Comparison of ENCODE assay signal across 22 cellular contexts in genomic region chr6:105628156-105628860, GRCh38.
DNase-seq lines count a peak whose midpoint lies in the region; ATAC-seq, FAIRE-seq and TF ChIP-seq lines count a peak whose summit lies in the region.
"Had no signal": no experiment of that assay in that cellular context is flagged by ENCODE, and none has a peak within 500 bp of the region (broad histone marks: within the 10 kb centered on the region; RNA-seq: fewer than 3 reads in every experiment).

No MANE protein-coding gene starts in this region.

- H3F3A ChIP-seq in smooth muscle cell (ENCODE audit: low read depth): no peaks in the 10 kb centered on the region

- no peak; the same call in 1 of the 2 replicates for ATAC-seq in IMR-90 (ENCODE audit: low read depth)
- ATAC-seq in activated CD8-positive, alpha-beta T cell treated with anti-CD3 and anti-CD28 coated beads for 36 hours: no peak
- ATAC-seq: K562 had no signal

- H3K18ac ChIP-seq in IMR-90 (ENCODE audit: low read depth, low read length): peak overlapping the region; percentile 36; the same call in 1 of the 2 replicates

- H2AFZ ChIP-seq in IMR-90 (replicated peaks; ENCODE audit: low read length, poor library complexity): no peak overlapping the region
- peak overlapping the region; percentile 16 for H2AFZ ChIP-seq in smooth muscle cell (ENCODE audit: low read depth)

- no peaks in the 10 kb centered on the region for H3K9me3 ChIP-seq in IMR-90 (ENCODE audit: control insufficient read depth, insufficient read depth, low read length)
- H3K9me3 ChIP-seq in smooth muscle cell (replicated peaks; ENCODE audit: low read depth): no peaks in the 10 kb centered on the region
- no peaks in the 10 kb centered on the region for H3K9me3 ChIP-seq in BE2C
- H3K9me3 ChIP-seq: HAP-1, Peyer's patch had no signal

- H3K9ac ChIP-seq in IMR-90 (ENCODE audit: low read depth, low read length): no peak overlapping the region
- H3K9ac ChIP-seq in smooth muscle cell (ENCODE audit: low read depth): no peak overlapping the region

- peak overlapping the region; percentile 2 for H3K4me3 Mint-ChIP-seq in T-helper 1 cell treated with Interleukin-12 subunit alpha and Interleukin-12 subunit beta and Interleukin-4 antibody, amounts not matched to agents 30 μg/mL and 1 μg/mL, for 36 hours
- no peak overlapping the region for H3K4me3 Mint-ChIP-seq in activated CD8-positive, alpha-beta T cell treated with anti-CD3 and anti-CD28 coated beads for 36 hours
- H3K4me3 Mint-ChIP-seq: CD14-positive monocyte had no signal

- no CpG with 5 or more reads among the region's 7 CpGs for WGBS in IMR-90 (ENCODE audit: extremely low coverage in 2 of 2, insufficient read length in 1 of 2), 2 experiments
- whole genome bisulfite sequencing in smooth muscle cell (ENCODE audit: low lambda C conversion rate): 54% methylated on average over 7 of the region's 7 CpGs

- peaks cover 67% of the 10 kb centered on the region for H3K9me3 Mint-ChIP-seq in T-helper 1 cell treated with Interleukin-12 subunit alpha and Interleukin-12 subunit beta and Interleukin-4 antibody, amounts not matched to agents 30 μg/mL and 1 μg/mL, for 36 hours
- H3K9me3 Mint-ChIP-seq in activated CD8-positive, alpha-beta T cell treated with anti-CD3 and anti-CD28 coated beads for 36 hours: peaks cover 1% of the 10 kb centered on the region

- H3K36me3 ChIP-seq in IMR-90 (ENCODE audit: control insufficient read depth, insufficient read depth, low read length) (no peaks in the 10 kb centered on the region), smooth muscle cell (ENCODE audit: low read depth) (no peaks in the 10 kb centered on the region), BE2C (no peaks in the 10 kb centered on the region)
- H3K36me3 ChIP-seq: HAP-1, Peyer's patch had no signal

- no peak for TF ChIP-seq RAD21 in IMR-90 (IDR thresholded peaks at IDR 0.05; ENCODE audit: low read length)

- no peaks in the 10 kb centered on the region for H3K27me3 ChIP-seq in IMR-90 (ENCODE audit: control insufficient read depth, insufficient read depth, low read length)
- no peaks in the 10 kb centered on the region for H3K27me3 ChIP-seq in smooth muscle cell (ENCODE audit: low read depth)
- peaks cover 8% of the 10 kb centered on the region for H3K27me3 ChIP-seq in BE2C
- H3K27me3 ChIP-seq: Peyer's patch had no signal

- H3K4me3 ChIP-seq in IMR-90 (ENCODE audit: insufficient read depth, low read depth, low read length) (no peak overlapping the region), smooth muscle cell (no peak overlapping the region), BE2C (ENCODE audit: low read depth, low read length) (no peak overlapping the region)
- H3K4me3 ChIP-seq: HAP-1, K562, Peyer's patch had no signal

- TF ChIP-seq POLR2A in IMR-90 (IDR thresholded peaks at IDR 0.05; ENCODE audit: low read depth, low read length) (no peak), GM12892 (IDR thresholded peaks at IDR 0.05; ENCODE audit: low read depth, low read length) (no peak)

- peak overlapping the region; percentile 66; the same call in 1 of the 2 replicates for H2AK5ac ChIP-seq in IMR-90 (ENCODE audit: low read depth, low read length)

- peak overlapping the region; percentile 0; the same call in 1 of the 2 replicates for H4K91ac ChIP-seq in IMR-90 (ENCODE audit: insufficient read depth, low read depth, low read length)

- H3K4me2 ChIP-seq in IMR-90 (ENCODE audit: low read depth, low read length) (no peak overlapping the region; the same call in 1 of the 2 replicates), smooth muscle cell (no peak overlapping the region)

- CTCF ChIA-PET in IMR-90 (lab: Yijun Ruan, JAX): interaction anchor here (0.6 kb wide), 1 partner anchor 21 kb away, joined by 4 read pairs; no protein-coding TSS in a partner anchor
- CTCF ChIA-PET in activated CD8-positive, alpha-beta T cell treated with anti-CD3 and anti-CD28 coated beads for 36 hours (lab: Charles Lee): no interaction called here

- no peaks in the 10 kb centered on the region for H3K79me2 ChIP-seq in smooth muscle cell (ENCODE audit: low read depth)

- H2BK120ac ChIP-seq in IMR-90 (ENCODE audit: low read depth, low read length): peak overlapping the region; percentile 17; the same call in 1 of the 2 replicates

- in situ Hi-C loops in IMR-90 (cut with MboI; ENCODE audit: low sequenced_read_pairs): no loop called here

- H2BK5ac ChIP-seq in IMR-90 (ENCODE audit: low read depth, low read length, poor library complexity, severe bottlenecking): peak overlapping the region; percentile 28

- H2BK15ac ChIP-seq in IMR-90 (ENCODE audit: low read depth, low read length): peak overlapping the region; percentile 38; the same call in 1 of the 3 replicates

- peak overlapping the region; percentile 34 for H3K4ac ChIP-seq in IMR-90 (ENCODE audit: low read depth, low read length)

- no TSS peak for BruUV-seq in IMR-90 (replicated peaks; lab: Mats Ljungman, UMichigan)

- H4K20me1 ChIP-seq in IMR-90 (ENCODE audit: insufficient read depth, low read length) (no peaks in the 10 kb centered on the region), smooth muscle cell (ENCODE audit: low read depth) (no peaks in the 10 kb centered on the region)

- H3K79me1 ChIP-seq in IMR-90 (ENCODE audit: low read depth in 1 of 2, low read length in 2 of 2): no peaks in the 10 kb centered on the region

- H3K27ac ChIP-seq in IMR-90 (ENCODE audit: insufficient read depth, low read length): no peak overlapping the region
- peak overlapping the region; percentile 10 for H3K27ac ChIP-seq in smooth muscle cell (ENCODE audit: low read depth)
- H3K27ac ChIP-seq: 22Rv1 had no signal

- peak overlapping the region; percentile 12; the same call in 1 of the 2 replicates for H3K14ac ChIP-seq in IMR-90 (replicated peaks; ENCODE audit: low read depth, low read length)

- TF ChIP-seq CTCF in IMR-90 (conservative IDR thresholded peaks at IDR 0.05; ENCODE audit: low read depth, low read length) (no peak), smooth muscle cell (IDR thresholded peaks at IDR 0.05; ENCODE audit: borderline replicate concordance, insufficient read depth, poor library complexity, severe bottlenecking) (no peak), BE2C (IDR thresholded peaks at IDR 0.05; ENCODE audit: low read depth, low read length) (no peak)
- no peak for TF ChIP-seq CTCF in activated CD8-positive, alpha-beta T cell treated with anti-CD3 and anti-CD28 coated beads for 36 hours (IDR thresholded peaks at IDR 0.05)

- DNase-seq in T-helper 1 cell: no peak
- no peak for DNase-seq in IMR-90
- no peak for DNase-seq in smooth muscle cell (lab: John Stamatoyannopoulos, UW; ENCODE audit: unreplicated experiment)
- DNase-seq in BE2C: no peak
- DNase-seq in activated CD8-positive, alpha-beta T cell treated with anti-CD3 and anti-CD28 coated beads for 36 hours: no peak
- no peak for DNase-seq in GM12892 (ENCODE audit: insufficient read length)
- DNase-seq: AML-193; DND-41; GDM1; NCI-H1105 treated with DMSO at 0.1 percent for 48 hours; NCI-H1694; NCI-H2107; NCI-H510A; NCI-H748 treated with DMSO at 0.1 percent for 48 hours; NK-92 treated with Interleukin-12 subunit alpha and Interleukin-12 subunit beta, amount 100 ng/mL, for 24 hours; Peyer's patch had no signal

- POLR2A ChIA-PET in IMR-90 (lab: Charles Lee; ENCODE audit: unreplicated experiment): no interaction called here
- POLR2A ChIA-PET in activated CD8-positive, alpha-beta T cell treated with anti-CD3 and anti-CD28 coated beads for 36 hours (lab: Charles Lee): interaction anchor here (0.6 kb wide), 1 partner anchor 46 kb away, joined by 3 read pairs; no protein-coding TSS in a partner anchor

- peak overlapping the region; percentile 14 for H3K27ac Mint-ChIP-seq in T-helper 1 cell treated with Interleukin-12 subunit alpha and Interleukin-12 subunit beta and Interleukin-4 antibody, amounts not matched to agents 30 μg/mL and 1 μg/mL, for 36 hours
- H3K27ac Mint-ChIP-seq in activated CD8-positive, alpha-beta T cell treated with anti-CD3 and anti-CD28 coated beads for 36 hours: no peak overlapping the region
- H3K27ac Mint-ChIP-seq: CD14-positive monocyte had no signal

- H3K56ac ChIP-seq in IMR-90 (ENCODE audit: extremely low read depth, insufficient read depth, low read length): no peak overlapping the region

- H3K23ac ChIP-seq in IMR-90 (ENCODE audit: low read depth, low read length): 0 out of 2 replicates have a peak overlapping the region, but pooled peaks have one; percentile 4

- no peak overlapping the region for H2AK9ac ChIP-seq in IMR-90 (replicated peaks; ENCODE audit: low read depth, low read length, poor library complexity)

- H3K27me3 Mint-ChIP-seq in T-helper 1 cell treated with Interleukin-12 subunit alpha and Interleukin-12 subunit beta and Interleukin-4 antibody, amounts not matched to agents 30 μg/mL and 1 μg/mL, for 36 hours (ENCODE audit: low read depth): peaks cover 12% of the 10 kb centered on the region
- peaks cover 12% of the 10 kb centered on the region for H3K27me3 Mint-ChIP-seq in activated CD8-positive, alpha-beta T cell treated with anti-CD3 and anti-CD28 coated beads for 36 hours

- peaks cover 35% of the 10 kb centered on the region for H3K4me1 Mint-ChIP-seq in T-helper 1 cell treated with Interleukin-12 subunit alpha and Interleukin-12 subunit beta and Interleukin-4 antibody, amounts not matched to agents 30 μg/mL and 1 μg/mL, for 36 hours (ENCODE audit: low read depth)
- peaks cover 8% of the 10 kb centered on the region for H3K4me1 Mint-ChIP-seq in activated CD8-positive, alpha-beta T cell treated with anti-CD3 and anti-CD28 coated beads for 36 hours (ENCODE audit: low read depth)
- H3K4me1 Mint-ChIP-seq: CD14-positive monocyte had no signal

- peak overlapping the region in 1 of 2 experiments; percentile 12; a peak in 1 of 4 replicates for H4K8ac ChIP-seq in IMR-90 (ENCODE audit: low read depth in 2 of 2, low read length in 2 of 2)

- intact Hi-C loops in IMR-90 (cut with micrococcal nuclease): no loop called here
- intact Hi-C loops in activated CD8-positive, alpha-beta T cell treated with anti-CD3 and anti-CD28 coated beads for 36 hours (cut with micrococcal nuclease): no loop called here

- dilution Hi-C loops in IMR-90 (cut with HindIII; ENCODE audit: low sequenced_read_pairs, unreplicated experiment): no loop called here

- H4K5ac ChIP-seq in IMR-90 (ENCODE audit: low read depth, low read length): peak overlapping the region; percentile 8; the same call in 1 of the 2 replicates

- no peaks in the 10 kb centered on the region for H3K9me1 ChIP-seq in IMR-90 (ENCODE audit: insufficient read depth, low read length)

- peaks cover 55% of the 10 kb centered on the region for H3K36me3 Mint-ChIP-seq in T-helper 1 cell treated with Interleukin-12 subunit alpha and Interleukin-12 subunit beta and Interleukin-4 antibody, amounts not matched to agents 30 μg/mL and 1 μg/mL, for 36 hours (ENCODE audit: low read depth)
- no peaks in the 10 kb centered on the region for H3K36me3 Mint-ChIP-seq in activated CD8-positive, alpha-beta T cell treated with anti-CD3 and anti-CD28 coated beads for 36 hours (ENCODE audit: low read depth)
- H3K36me3 Mint-ChIP-seq: CD14-positive monocyte had no signal

- H3K4me1 ChIP-seq in IMR-90 (ENCODE audit: control insufficient read depth, insufficient read depth, low read length): no peaks in the 10 kb centered on the region; the same call in 1 of the 2 replicates
- no peaks in the 10 kb centered on the region for H3K4me1 ChIP-seq in smooth muscle cell (ENCODE audit: low read depth)
- H3K4me1 ChIP-seq in BE2C: no peaks in the 10 kb centered on the region
- H3K4me1 ChIP-seq: HAP-1 had no signal

- peak; percentile 64 for FAIRE-seq in endometrium (lab: Jason Lieb, UNC)
- FAIRE-seq in GM12892 (lab: Jason Lieb, UNC): no peak
- FAIRE-seq: K562 had no signal

- H2BK20ac ChIP-seq in IMR-90 (ENCODE audit: low read depth, low read length): peak overlapping the region; percentile 26; the same call in 1 of the 2 replicates
